22 cellular contexts compared by ENCODE assay signal in genomic region chr10:131556061-131556896, GRCh38.
A peak's percentile ranks its signal among the peaks of the same experiment; 100 is the strongest.
DNase-seq lines count a peak whose midpoint lies in the region; ATAC-seq lines count a peak whose summit lies in the region.
"Had no signal": no experiment of that assay in that cellular context is flagged by ENCODE, and none has a peak within 500 bp of the region (broad histone marks: within the 10 kb centered on the region; RNA-seq: fewer than 3 reads in every experiment).

No MANE protein-coding gene starts in this region.

- H3K4me1 Mint-ChIP-seq in stimulated activated naive CD8-positive, alpha-beta T cell treated with anti-CD3 and anti-CD28 coated beads, Interleukin-15, amount 100 ng/mL, for 72 hours: no peaks in the 10 kb centered on the region
- no peaks in the 10 kb centered on the region for H3K4me1 Mint-ChIP-seq in naive thymus-derived CD4-positive, alpha-beta T cell
- H3K4me1 Mint-ChIP-seq in stimulated activated effector memory CD8-positive, alpha-beta T cell treated with anti-CD3 and anti-CD28 coated beads, Interleukin-12 subunit alpha, Interleukin-12 subunit beta, amount 100 ng/mL, for 72 hours: no peaks in the 10 kb centered on the region

- intact Hi-C loops in naive thymus-derived CD4-positive, alpha-beta T cell (cut with micrococcal nuclease): no loop called here

- ATAC-seq in stimulated activated naive CD8-positive, alpha-beta T cell treated with anti-CD3 and anti-CD28 coated beads, Interleukin-15, Interleukin-2, amounts not matched to agents 100 U/mL and 50 U/mL, for 24 hours: peak; percentile 23
- no peak for ATAC-seq in stimulated activated naive CD8-positive, alpha-beta T cell treated with anti-CD3 and anti-CD28 coated beads, Interleukin-15, amount 100 ng/mL, for 72 hours
- peak; percentile 20 for ATAC-seq in naive thymus-derived CD4-positive, alpha-beta T cell
- peak; percentile 14 for ATAC-seq in stimulated activated effector memory CD8-positive, alpha-beta T cell treated with anti-CD3 and anti-CD28 coated beads, Interleukin-12 subunit alpha, Interleukin-12 subunit beta, amount 100 ng/mL, for 72 hours
- no peak for ATAC-seq in HG02588 (IDR thresholded peaks at IDR 0.05; ENCODE audit: unreplicated experiment)
- ATAC-seq: A549, Right ventricle myocardium inferior had no signal

- H3K4me3 ChIP-seq in naive thymus-derived CD4-positive, alpha-beta T cell (ENCODE audit: low read length): no peak overlapping the region
- no peak overlapping the region for H3K4me3 ChIP-seq in effector memory CD4-positive, alpha-beta T cell (ENCODE audit: insufficient read depth, low read depth, low read length, poor library complexity, severe bottlenecking)
- H3K4me3 ChIP-seq: A549; BLaER1 treated with 17β-estradiol and CSF1 and Interleukin-3, amounts not matched to agents 10 nM and 100 nM; GM23248; MG63; PC-9; SJCRH30 had no signal

- H3K27ac ChIP-seq in naive thymus-derived CD4-positive, alpha-beta T cell (ENCODE audit: low read depth, low read length): no peak overlapping the region
- H3K27ac ChIP-seq in effector memory CD4-positive, alpha-beta T cell (ENCODE audit: insufficient read depth, low read length, poor library complexity, severe bottlenecking): no peak overlapping the region
- H3K27ac ChIP-seq: A549; BLaER1 treated with 17β-estradiol and CSF1 and Interleukin-3, amounts not matched to agents 10 nM and 100 nM; GM23248; PC-9; SJCRH30 had no signal

- H3K9me3 Mint-ChIP-seq in stimulated activated naive CD8-positive, alpha-beta T cell treated with anti-CD3 and anti-CD28 coated beads, Interleukin-15, amount 100 ng/mL, for 72 hours: no peaks in the 10 kb centered on the region
- no peaks in the 10 kb centered on the region for H3K9me3 Mint-ChIP-seq in naive thymus-derived CD4-positive, alpha-beta T cell
- no peaks in the 10 kb centered on the region for H3K9me3 Mint-ChIP-seq in stimulated activated effector memory CD8-positive, alpha-beta T cell treated with anti-CD3 and anti-CD28 coated beads, Interleukin-12 subunit alpha, Interleukin-12 subunit beta, amount 100 ng/mL, for 72 hours
- H3K9me3 Mint-ChIP-seq: CD4-positive, alpha-beta T cell; H9 had no signal

- H3K4me1 ChIP-seq in naive thymus-derived CD4-positive, alpha-beta T cell (ENCODE audit: control insufficient read depth in 2 of 2, insufficient read depth in 2 of 2, low read length in 2 of 2): no peaks in the 10 kb centered on the region
- no peaks in the 10 kb centered on the region for H3K4me1 ChIP-seq in effector memory CD4-positive, alpha-beta T cell (ENCODE audit: control insufficient read depth, insufficient read depth, low read length, poor library complexity, severe bottlenecking)
- H3K4me1 ChIP-seq: A549, SJCRH30 had no signal

- no peaks in the 10 kb centered on the region for H3K36me3 Mint-ChIP-seq in naive thymus-derived CD4-positive, alpha-beta T cell
- no peaks in the 10 kb centered on the region for H3K36me3 Mint-ChIP-seq in stimulated activated effector memory CD8-positive, alpha-beta T cell treated with anti-CD3 and anti-CD28 coated beads, Interleukin-12 subunit alpha, Interleukin-12 subunit beta, amount 100 ng/mL, for 72 hours

- H3K4me3 Mint-ChIP-seq in stimulated activated naive CD8-positive, alpha-beta T cell treated with anti-CD3 and anti-CD28 coated beads, Interleukin-15, amount 100 ng/mL, for 72 hours: no peak overlapping the region
- H3K4me3 Mint-ChIP-seq in naive thymus-derived CD4-positive, alpha-beta T cell: no peak overlapping the region
- H3K4me3 Mint-ChIP-seq in stimulated activated effector memory CD8-positive, alpha-beta T cell treated with anti-CD3 and anti-CD28 coated beads, Interleukin-12 subunit alpha, Interleukin-12 subunit beta, amount 100 ng/mL, for 72 hours: no peak overlapping the region
- H3K4me3 Mint-ChIP-seq: CD4-positive, alpha-beta T cell; H9 had no signal

- peaks cover 13% of the 10 kb centered on the region for H3K27me3 Mint-ChIP-seq in stimulated activated naive CD8-positive, alpha-beta T cell treated with anti-CD3 and anti-CD28 coated beads, Interleukin-15, amount 100 ng/mL, for 72 hours
- H3K27me3 Mint-ChIP-seq in naive thymus-derived CD4-positive, alpha-beta T cell: peaks cover 0 to 22% (median 2%) of the 10 kb centered on the region in 5 donors

- CTCF ChIA-PET in naive thymus-derived CD4-positive, alpha-beta T cell (lab: Charles Lee): no interaction called here

- H3K27me3 ChIP-seq in naive thymus-derived CD4-positive, alpha-beta T cell (ENCODE audit: control insufficient read depth in 2 of 2, insufficient read depth in 2 of 2, low read length in 2 of 2): no peaks in the 10 kb centered on the region
- H3K27me3 ChIP-seq in effector memory CD4-positive, alpha-beta T cell (replicated peaks; ENCODE audit: control insufficient read depth, insufficient read depth, low read length, poor library complexity, severe bottlenecking): no peaks in the 10 kb centered on the region
- H3K27me3 ChIP-seq: MG63, SJCRH30 had no signal

- H3K9me3 ChIP-seq in naive thymus-derived CD4-positive, alpha-beta T cell (ENCODE audit: control insufficient read depth in 2 of 3, low read length in 3 of 3): no peaks in the 10 kb centered on the region
- no peaks in the 10 kb centered on the region for H3K9me3 ChIP-seq in effector memory CD4-positive, alpha-beta T cell (ENCODE audit: control insufficient read depth, low read length)
- H3K9me3 ChIP-seq: A549; BLaER1 treated with 17β-estradiol and CSF1 and Interleukin-3, amounts not matched to agents 10 nM and 100 nM; MG63; SJCRH30 had no signal

- no peak overlapping the region for H3K27ac Mint-ChIP-seq in stimulated activated naive CD8-positive, alpha-beta T cell treated with anti-CD3 and anti-CD28 coated beads, Interleukin-15, amount 100 ng/mL, for 72 hours
- H3K27ac Mint-ChIP-seq in naive thymus-derived CD4-positive, alpha-beta T cell: no peak overlapping the region
- no peak overlapping the region for H3K27ac Mint-ChIP-seq in stimulated activated effector memory CD8-positive, alpha-beta T cell treated with anti-CD3 and anti-CD28 coated beads, Interleukin-12 subunit alpha, Interleukin-12 subunit beta, amount 100 ng/mL, for 72 hours
- H3K27ac Mint-ChIP-seq: CD4-positive, alpha-beta T cell had no signal

- no peaks in the 10 kb centered on the region for H3K36me3 ChIP-seq in naive thymus-derived CD4-positive, alpha-beta T cell (ENCODE audit: control insufficient read depth in 2 of 3, insufficient read depth in 3 of 3, low read length in 3 of 3)
- H3K36me3 ChIP-seq in effector memory CD4-positive, alpha-beta T cell (ENCODE audit: control insufficient read depth, insufficient read depth, low read length): no peaks in the 10 kb centered on the region
- H3K36me3 ChIP-seq: BLaER1 treated with 17β-estradiol and CSF1 and Interleukin-3, amounts not matched to agents 10 nM and 100 nM; MG63; SJCRH30 had no signal

- POLR2A ChIA-PET in naive thymus-derived CD4-positive, alpha-beta T cell (lab: Charles Lee): no interaction called here

- no peak for DNase-seq in stimulated activated naive CD8-positive, alpha-beta T cell treated with anti-CD3 and anti-CD28 coated beads, Interleukin-15, Interleukin-2, amounts not matched to agents 100 U/mL and 50 U/mL, for 24 hours
- DNase-seq in stimulated activated naive CD8-positive, alpha-beta T cell treated with anti-CD3 and anti-CD28 coated beads, Interleukin-15, amount 100 ng/mL, for 72 hours: no peak
- DNase-seq in naive thymus-derived CD4-positive, alpha-beta T cell: no peak
- DNase-seq in stimulated activated effector memory CD8-positive, alpha-beta T cell treated with anti-CD3 and anti-CD28 coated beads, Interleukin-12 subunit alpha, Interleukin-12 subunit beta, amount 100 ng/mL, for 72 hours (ENCODE audit: low spot score in 2 of 2): no peak
- DNase-seq in iPS-NIHi7 (ENCODE audit: extremely low spot score): no peak
- no peak for DNase-seq in effector memory CD4-positive, alpha-beta T cell
- DNase-seq: AML-193; CD4-positive, alpha-beta T cell; DMS53; GM23248; H9; IMR-90; KG1; MG63; NCI-H2029 treated with DMSO at 0.1 percent for 48 hours; NCI-H2227 treated with DMSO at 0.1 percent for 48 hours; PC-9; SJCRH30 had no signal

Comparison
In these comparisons a context has a peak if more than half of its experiments do, and no peak if none do; other contexts are left out.
1. ATAC-seq: peak in stimulated activated naive CD8-positive, alpha-beta T cell treated with anti-CD3 and anti-CD28 coated beads, Interleukin-15, Interleukin-2, amounts not matched to agents 100 U/mL and 50 U/mL, for 24 hours (single experiment), naive thymus-derived CD4-positive, alpha-beta T cell (single experiment) and stimulated activated effector memory CD8-positive, alpha-beta T cell treated with anti-CD3 and anti-CD28 coated beads, Interleukin-12 subunit alpha, Interleukin-12 subunit beta, amount 100 ng/mL, for 72 hours (single experiment); none in stimulated activated naive CD8-positive, alpha-beta T cell treated with anti-CD3 and anti-CD28 coated beads, Interleukin-15, amount 100 ng/mL, for 72 hours (single experiment) and HG02588 (single experiment).